In the genomic region with DNA sequence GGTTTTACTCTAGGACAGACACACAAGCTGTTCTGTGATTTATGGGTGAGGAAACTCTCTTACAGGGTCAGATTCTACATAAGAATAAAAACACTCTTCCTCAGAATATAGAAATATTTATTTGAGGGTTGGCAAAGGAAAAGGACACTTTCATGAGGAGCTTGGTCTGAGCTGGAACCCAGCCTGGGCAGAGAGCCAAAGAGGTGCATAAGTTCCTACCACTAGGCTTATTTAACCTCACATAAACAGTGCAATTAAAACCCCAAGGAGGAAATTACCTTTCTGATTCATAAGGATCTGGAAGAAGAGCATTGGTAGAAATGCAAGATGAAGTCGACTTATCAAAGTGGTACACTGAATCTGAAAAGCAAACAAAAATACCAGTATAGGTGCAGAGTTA, we compare ENCODE assay signal across 20 cellular contexts. TPM values are rescaled to one million over a fixed set of nuclear protein-coding genes. Genes with fewer than 3 reads are reported as not detected.
DNase-seq lines count a peak whose midpoint lies in the region; ATAC-seq, FAIRE-seq and TF ChIP-seq lines count a peak whose summit lies in the region.
"Had no signal": no experiment of that assay in that cellular context is flagged by ENCODE, and none has a peak within 500 bp of the region (broad histone marks: within the 10 kb centered on the region; RNA-seq: fewer than 3 reads in every experiment).

No MANE protein-coding gene starts in this region.

- FAIRE-seq in D721Med (lab: Jason Lieb, UNC): no peak
- FAIRE-seq: GM12892 had no signal

- H3K4me1 Mint-ChIP-seq in CD14-positive monocyte: peaks cover 59% of the 10 kb centered on the region

- H3K4me3 ChIP-seq in HAP-1: no peak overlapping the region

- no peaks in the 10 kb centered on the region for H3K4me1 ChIP-seq in HAP-1

- no peak for ATAC-seq in GM18861 (IDR thresholded peaks at IDR 0.05; ENCODE audit: unreplicated experiment)
- ATAC-seq: activated T-helper 17 cell treated with anti-CD3 and anti-CD28 coated beads, Interleukin-2, amount 50 U/mL, for 72 hours; HCT116; stimulated activated naive CD8-positive, alpha-beta T cell treated with anti-CD3 and anti-CD28 coated beads, Interleukin-15, amount 100 ng/mL, for 72 hours; T-cell had no signal

- H3K36me3 ChIP-seq in HAP-1 (replicated peaks): peaks cover 67% of the 10 kb centered on the region

- H3K4me3 Mint-ChIP-seq in CD14-positive monocyte: no peak overlapping the region
- H3K4me3 Mint-ChIP-seq: activated T-helper 17 cell treated with anti-CD3 and anti-CD28 coated beads, Interleukin-2, amount 50 U/mL, for 72 hours; CD8-positive, alpha-beta memory T cell; dendritic cell treated with granulocyte-macrophage colony-stimulating factor and Interleukin-4, amounts not matched to agents 40 ng/mL and 50 ng/mL, for 4 days; stimulated activated naive CD8-positive, alpha-beta T cell treated with anti-CD3 and anti-CD28 coated beads, Interleukin-15, amount 100 ng/mL, for 72 hours; T-cell had no signal

- in situ Hi-C loops in HAP-1 (cut with MboI; ENCODE audit: low sequenced_read_pairs): no loop called here

- TF ChIP-seq CTCF in CD14-positive monocyte (IDR thresholded peaks at IDR 0.05): no peak
- TF ChIP-seq CTCF in VCaP (conservative IDR thresholded peaks at IDR 0.05): no peak
- no peak for TF ChIP-seq CTCF in D721Med (IDR thresholded peaks at IDR 0.05; ENCODE audit: insufficient read depth, missing control alignments)

- H3K27me3 ChIP-seq in HAP-1 (ENCODE audit: low read depth): no peaks in the 10 kb centered on the region

- no peaks in the 10 kb centered on the region for H3K9me3 ChIP-seq in HAP-1

- H3K36me3 Mint-ChIP-seq in CD14-positive monocyte: peaks cover 62 to 82% of the 10 kb centered on the region in 2 donors

- H3K27ac Mint-ChIP-seq in CD14-positive monocyte: peak overlapping the region in 6 of 7 donors; percentile 18 to 81 (median 66)
- H3K27ac Mint-ChIP-seq: activated T-helper 17 cell treated with anti-CD3 and anti-CD28 coated beads, Interleukin-2, amount 50 U/mL, for 72 hours; dendritic cell treated with granulocyte-macrophage colony-stimulating factor and Interleukin-4, amounts not matched to agents 40 ng/mL and 50 ng/mL, for 4 days; stimulated activated naive CD8-positive, alpha-beta T cell treated with anti-CD3 and anti-CD28 coated beads, Interleukin-15, amount 100 ng/mL, for 72 hours; T-cell had no signal

- H3K27ac ChIP-seq in VCaP: peak overlapping the region; percentile 7

- H3K9me3 Mint-ChIP-seq in CD14-positive monocyte: no peaks in the 10 kb centered on the region
- H3K9me3 Mint-ChIP-seq: activated T-helper 17 cell treated with anti-CD3 and anti-CD28 coated beads, Interleukin-2, amount 50 U/mL, for 72 hours; CD8-positive, alpha-beta memory T cell; dendritic cell treated with granulocyte-macrophage colony-stimulating factor and Interleukin-4, amounts not matched to agents 40 ng/mL and 50 ng/mL, for 4 days; stimulated activated naive CD8-positive, alpha-beta T cell treated with anti-CD3 and anti-CD28 coated beads, Interleukin-15, amount 100 ng/mL, for 72 hours; T-cell had no signal

- intact Hi-C loops in CD14-positive monocyte (cut with micrococcal nuclease): no loop called here

- no peaks in the 10 kb centered on the region for H3K27me3 Mint-ChIP-seq in CD14-positive monocyte (ENCODE audit: low read depth in 3 of 3)
- H3K27me3 Mint-ChIP-seq: activated T-helper 17 cell treated with anti-CD3 and anti-CD28 coated beads, Interleukin-2, amount 50 U/mL, for 72 hours; dendritic cell treated with granulocyte-macrophage colony-stimulating factor and Interleukin-4, amounts not matched to agents 40 ng/mL and 50 ng/mL, for 4 days; stimulated activated naive CD8-positive, alpha-beta T cell treated with anti-CD3 and anti-CD28 coated beads, Interleukin-15, amount 100 ng/mL, for 72 hours; T-cell had no signal

- DNase-seq in CD14-positive monocyte (ENCODE audit: low spot score): no peak
- DNase-seq in HT1080 (ENCODE audit: low read depth): peak; percentile 4
- DNase-seq in globus pallidus (ENCODE audit: low spot score): peak; percentile 14
- no peak for DNase-seq in D721Med (ENCODE audit: insufficient read length, low spot score)
- DNase-seq in HAP-1 (ENCODE audit: low spot score in 2 of 2): no peak
- no peak for DNase-seq in kidney glomerular epithelial cell (lab: John Stamatoyannopoulos, UW)
- DNase-seq: activated CD4-positive, CD25-positive, alpha-beta regulatory T cell; CD8-positive, alpha-beta memory T cell; erythroblast; GF-D8; NCI-H2081 treated with DMSO at 0.1 percent for 48 hours; NCI-H748 treated with DMSO at 0.1 percent for 48 hours; stimulated activated naive CD8-positive, alpha-beta T cell treated with anti-CD3 and anti-CD28 coated beads, Interleukin-15, amount 100 ng/mL, for 72 hours; T-cell had no signal

RNA-seq across cellular contexts. Expression of a gene that starts 32.9 kb away (rescaled TPM):
- 10 to 100 TPM; 15.4 to 16.8 TPM for polyA plus RNA-seq in CD14-positive monocyte
- 42.2 and 45.2 TPM in 2 replicates for total RNA-seq in HT1080 (2014; rRNA removed; shearing (Covaris generic))
- 26.0 and 33.2 TPM in 2 replicates for polyA plus RNA-seq in HT1080 (2015; cell fraction: cytosol; rRNA removed)
- 19.7 and 20.2 TPM in 2 replicates for polyA plus RNA-seq in HT1080 (2015; cell fraction: nucleus; rRNA removed)

Comparison
In these comparisons a context has a peak if more than half of its experiments do, and no peak if none do; other contexts are left out.
1. DNase-seq: peak in HT1080 (single experiment) and globus pallidus (single experiment); none in CD14-positive monocyte (single experiment), D721Med (single experiment), HAP-1 (0 of 2) and kidney glomerular epithelial cell (single experiment).